8 cellular contexts compared by ENCODE assay signal in the genomic region with DNA sequence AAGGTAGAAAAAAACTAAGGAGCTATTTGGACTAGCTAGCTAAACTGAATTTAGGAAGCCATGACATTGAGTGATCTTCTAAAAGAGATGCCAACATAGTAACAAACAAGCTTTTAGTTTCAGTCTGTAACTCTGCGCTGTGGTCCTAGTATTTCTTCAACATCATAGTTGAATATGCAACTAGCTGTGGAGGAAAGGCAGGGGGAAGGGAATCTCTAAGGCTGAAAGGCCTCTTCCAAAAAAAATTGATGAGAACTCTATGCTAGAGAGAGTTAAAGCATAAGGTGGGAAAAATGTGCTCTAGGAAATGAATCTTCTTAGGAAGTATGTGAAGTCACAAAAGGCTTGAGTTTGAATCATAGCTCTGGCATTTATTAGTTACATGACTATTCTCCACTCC.
DNase-seq lines count a peak whose midpoint lies in the region; ATAC-seq and TF ChIP-seq lines count a peak whose summit lies in the region.
"Not testable (repeated sequence)": the region's sequence is repeated elsewhere in the genome, so short reads cannot be mapped to it uniquely, and the experiment has no call there.

No MANE protein-coding gene starts in this region.

- ATAC-seq in GM18873 (IDR thresholded peaks at IDR 0.05; ENCODE audit: low FRiP score, unreplicated experiment) (peak; percentile 61), HG03378 (IDR thresholded peaks at IDR 0.05; ENCODE audit: unreplicated experiment) (peak; percentile 76)
- ATAC-seq in psoas muscle = not testable (repeated sequence)

- WGBS in psoas muscle, 3 donors = 81 to 93% (median 85%) methylated on average over 1 of the region's 1 CpG

- not testable (repeated sequence) for H3K27me3 ChIP-seq in psoas muscle (ENCODE audit: insufficient read depth in 3 of 3, low read length in 2 of 3)

- CTCF ChIA-PET in activated naive CD4-positive, alpha-beta T cell treated with anti-CD3 and anti-CD28 coated beads for 36 hours (lab: Charles Lee) = not testable (repeated sequence)

- TF ChIP-seq CTCF in HFFc6 (IDR thresholded peaks at IDR 0.05); psoas muscle (IDR thresholded peaks at IDR 0.05): not testable (repeated sequence)

- H3K4me3 ChIP-seq in psoas muscle = not testable (repeated sequence)

- not testable (repeated sequence) for H3K9me3 ChIP-seq in psoas muscle

- not testable (repeated sequence) for H3K27me3 Mint-ChIP-seq in HFFc6 (ENCODE audit: insufficient read depth); activated naive CD4-positive, alpha-beta T cell treated with anti-CD3 and anti-CD28 coated beads for 36 hours (ENCODE audit: low read depth)

- H3K9me3 Mint-ChIP-seq in HFFc6; activated naive CD4-positive, alpha-beta T cell treated with anti-CD3 and anti-CD28 coated beads for 36 hours: not testable (repeated sequence)

- intact Hi-C loops in activated naive CD4-positive, alpha-beta T cell treated with anti-CD3 and anti-CD28 coated beads for 36 hours (cut with micrococcal nuclease); psoas muscle (cut with DNase I): not testable (repeated sequence)

- peak overlapping the region; percentile 94 for H3K27ac ChIP-seq in epithelial cell of prostate
- H3K27ac ChIP-seq in psoas muscle = peak overlapping the region; percentile 30

- H3K4me1 ChIP-seq in psoas muscle = not testable (repeated sequence)

- not testable (repeated sequence) for H3K36me3 Mint-ChIP-seq in HFFc6 (ENCODE audit: low read depth); activated naive CD4-positive, alpha-beta T cell treated with anti-CD3 and anti-CD28 coated beads for 36 hours (ENCODE audit: low read depth)

- peak; percentile 21 for DNase-seq in CD1c-positive myeloid dendritic cell (ENCODE audit: extremely low spot score)
- peak; percentile 83 for DNase-seq in HFFc6
- peak; percentile 29 for DNase-seq in RKO (ENCODE audit: low spot score)
- DNase-seq in activated naive CD4-positive, alpha-beta T cell treated with anti-CD3 and anti-CD28 coated beads for 36 hours; psoas muscle: not testable (repeated sequence)
- peak; percentile 27 for DNase-seq in epithelial cell of prostate (ENCODE audit: low read depth, low spot score)

- peak overlapping the region; percentile 83 for H3K4me3 Mint-ChIP-seq in HFFc6
- H3K4me3 Mint-ChIP-seq in activated naive CD4-positive, alpha-beta T cell treated with anti-CD3 and anti-CD28 coated beads for 36 hours = peak overlapping the region; percentile 52

- H3K4me1 Mint-ChIP-seq in HFFc6 (ENCODE audit: low read depth) = peaks cover 13% of the 10 kb centered on the region
- H3K4me1 Mint-ChIP-seq in activated naive CD4-positive, alpha-beta T cell treated with anti-CD3 and anti-CD28 coated beads for 36 hours (ENCODE audit: low read depth) = peaks cover 13% of the 10 kb centered on the region

- H3K36me3 ChIP-seq in psoas muscle (ENCODE audit: insufficient read depth in 1 of 2, low read depth in 1 of 2) = peaks cover 0 to 36% of the 10 kb centered on the region in 2 donors

- H3K27ac Mint-ChIP-seq in HFFc6 = peak overlapping the region; percentile 92
- peak overlapping the region; percentile 85 for H3K27ac Mint-ChIP-seq in activated naive CD4-positive, alpha-beta T cell treated with anti-CD3 and anti-CD28 coated beads for 36 hours
